In the genomic region with DNA sequence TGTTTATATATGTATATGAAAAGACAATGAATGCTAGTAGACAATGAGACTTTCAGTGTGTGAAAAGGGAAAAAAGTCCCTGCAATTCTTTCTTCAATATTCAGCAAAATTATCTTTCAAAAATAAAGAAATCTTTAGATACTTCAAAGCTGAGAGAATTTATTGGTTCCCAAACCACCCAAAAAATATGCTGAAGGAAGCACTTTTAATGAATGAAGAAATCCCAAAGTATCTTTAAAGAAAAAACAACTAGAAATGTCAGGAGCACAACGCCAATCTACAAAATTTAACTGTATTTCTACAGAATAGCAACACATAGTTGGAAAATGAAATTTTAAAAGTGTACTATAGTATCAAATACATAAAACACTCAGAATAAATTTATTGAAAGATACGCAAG, we compare ENCODE assay signal across 9 cellular contexts.
"Had no signal": no experiment of that assay in that cellular context is flagged by ENCODE, and none has a peak within 500 bp of the region (broad histone marks: within the 10 kb centered on the region; RNA-seq: fewer than 3 reads in every experiment).

No MANE protein-coding gene starts in this region.

- H3K9ac ChIP-seq: GM23248, KMS-11 had no signal

- DNase-seq: GM23248, GOT3, H9, HCEC 1CT, Karpas-422, KBM-7 had no signal

- H3K27ac ChIP-seq: GM23248 had no signal

- H3K4me3 ChIP-seq: GM23248 had no signal

- H2AFZ ChIP-seq: GM23248 had no signal

- FAIRE-seq: H54, HTR-8/SVneo had no signal
